ENCODE assay signal across 34 cellular contexts in the genomic region with DNA sequence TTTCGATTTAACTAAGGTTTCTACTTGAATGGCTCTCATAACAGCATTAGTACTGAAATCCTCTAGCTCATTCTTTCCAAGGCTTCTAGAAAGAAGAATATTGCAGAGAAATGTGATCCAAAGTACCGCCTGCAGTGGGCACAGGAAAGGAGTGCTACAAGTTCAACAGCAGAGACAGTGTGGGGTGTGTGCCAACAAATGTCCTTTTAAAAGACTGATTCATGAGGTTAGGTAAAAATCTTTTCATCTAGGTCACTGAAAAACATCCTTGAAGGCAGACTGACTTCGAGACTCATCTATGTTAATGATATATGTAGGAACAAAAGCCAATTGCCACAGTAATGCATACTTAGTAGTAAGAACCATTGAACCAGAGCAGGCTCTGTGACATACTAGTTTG.
DNase-seq lines count a peak whose midpoint lies in the region; ATAC-seq, FAIRE-seq and TF ChIP-seq lines count a peak whose summit lies in the region.
"Had no signal": no experiment of that assay in that cellular context is flagged by ENCODE, and none has a peak within 500 bp of the region (broad histone marks: within the 10 kb centered on the region; RNA-seq: fewer than 3 reads in every experiment).

No MANE protein-coding gene starts in this region.

- H4K20me1 ChIP-seq in SK-N-SH (ENCODE audit: insufficient read depth), result no peaks in the 10 kb centered on the region

- no peaks in the 10 kb centered on the region for H3F3A ChIP-seq in SK-N-SH (replicated peaks; ENCODE audit: insufficient read depth)

- in situ Hi-C loops in G401 (cut with HindIII; ENCODE audit: low sequenced_read_pairs), result no loop called here

- no peak overlapping the region for H3K9ac ChIP-seq in SK-N-SH

- H3K27me3 ChIP-seq in SK-N-SH (ENCODE audit: insufficient read depth) (no peaks in the 10 kb centered on the region), psoas muscle (ENCODE audit: insufficient read depth in 3 of 3, low read length in 2 of 3) (no peaks in the 10 kb centered on the region)
- H3K27me3 ChIP-seq: neutrophil, upper lobe of left lung had no signal

- 77% methylated on average over 3 of the region's 3 CpGs for WGBS in SK-N-SH (ENCODE audit: low lambda C conversion rate)
- WGBS in psoas muscle, 3 donors, result 30 to 62% (median 33%) methylated on average over 3 of the region's 3 CpGs

- no peak overlapping the region for H3K27ac ChIP-seq in SK-N-SH (ENCODE audit: low read depth in 2 of 2, low read length in 1 of 2)
- no peak overlapping the region for H3K27ac ChIP-seq in psoas muscle
- H3K27ac ChIP-seq: C4-2B, coronary artery, neutrophil, upper lobe of left lung had no signal

- TF ChIP-seq RAD21 in SK-N-SH (IDR thresholded peaks at IDR 0.05; ENCODE audit: low read length), result no peak

- no peaks in the 10 kb centered on the region for H3K4me1 Mint-ChIP-seq in natural killer cell treated with Interleukin-12 subunit alpha and Interleukin-12 subunit beta and Interleukin-15 and Interleukin-18, amount 100 ng/mL, for 72 hours (ENCODE audit: low read depth in 2 of 2)
- H3K4me1 Mint-ChIP-seq: activated CD4-positive, alpha-beta memory T cell treated with anti-CD3 and anti-CD28 coated beads, Interleukin-2, amount 10 ng/mL, durations not matched to agents 7 days and 5 days had no signal

- no peak overlapping the region for H3K4me3 ChIP-seq in SK-N-SH (ENCODE audit: low read depth in 2 of 2, low read length in 1 of 2)
- no peak overlapping the region for H3K4me3 ChIP-seq in choroid plexus epithelial cell (ENCODE audit: low read depth, low read length)
- H3K4me3 ChIP-seq in psoas muscle, result peak overlapping the region; percentile 3
- H3K4me3 ChIP-seq: coronary artery, left ventricle myocardium inferior, upper lobe of left lung had no signal

- TF ChIP-seq CTCF in SK-N-SH (IDR thresholded peaks at IDR 0.05) (no peak), choroid plexus epithelial cell (conservative IDR thresholded peaks at IDR 0.05; ENCODE audit: low read depth, low read length) (no peak), psoas muscle (IDR thresholded peaks at IDR 0.05) (no peak), GM20000 (IDR thresholded peaks at IDR 0.05; ENCODE audit: extremely low read depth, missing control alignments) (no peak)

- intact Hi-C loops in psoas muscle (cut with DNase I), result no loop called here

- H3K27ac Mint-ChIP-seq in natural killer cell treated with Interleukin-12 subunit alpha and Interleukin-12 subunit beta and Interleukin-15 and Interleukin-18, amount 100 ng/mL, for 72 hours, result no peak overlapping the region
- H3K27ac Mint-ChIP-seq: activated CD4-positive, alpha-beta memory T cell treated with anti-CD3 and anti-CD28 coated beads, Interleukin-2, amount 10 ng/mL, durations not matched to agents 7 days and 5 days; T-helper 2 cell treated with Interferon-gamma antibody and Interleukin-4, amounts not matched to agents 5 μg/mL and 100 μg/mL, for 36 hours had no signal

- no peaks in the 10 kb centered on the region for H3K36me3 Mint-ChIP-seq in natural killer cell treated with Interleukin-12 subunit alpha and Interleukin-12 subunit beta and Interleukin-15 and Interleukin-18, amount 100 ng/mL, for 72 hours

- no peak overlapping the region for H3K4me2 ChIP-seq in SK-N-SH

- H3K9me3 ChIP-seq in SK-N-SH (no peaks in the 10 kb centered on the region), psoas muscle (no peaks in the 10 kb centered on the region)
- H3K9me3 ChIP-seq: left ventricle myocardium inferior, neutrophil, upper lobe of left lung had no signal

- H3K4me1 ChIP-seq in SK-N-SH (ENCODE audit: control insufficient read depth in 1 of 2, insufficient read depth in 2 of 2, low read depth in 1 of 2, low read length in 1 of 2), result peaks cover 0 to 4% of the 10 kb centered on the region in 2 experiments; a peak in 1 of 4 replicates
- H3K4me1 ChIP-seq in psoas muscle, result peaks cover 25% of the 10 kb centered on the region

- no peaks in the 10 kb centered on the region for H3K9me3 Mint-ChIP-seq in natural killer cell treated with Interleukin-12 subunit alpha and Interleukin-12 subunit beta and Interleukin-15 and Interleukin-18, amount 100 ng/mL, for 72 hours
- H3K9me3 Mint-ChIP-seq: activated CD4-positive, alpha-beta memory T cell treated with anti-CD3 and anti-CD28 coated beads, Interleukin-2, amount 10 ng/mL, durations not matched to agents 7 days and 5 days; T-helper 2 cell treated with Interferon-gamma antibody and Interleukin-4, amounts not matched to agents 5 μg/mL and 100 μg/mL, for 36 hours had no signal

- peaks cover 13 to 21% of the 10 kb centered on the region in 2 donors for H3K27me3 Mint-ChIP-seq in natural killer cell treated with Interleukin-12 subunit alpha and Interleukin-12 subunit beta and Interleukin-15 and Interleukin-18, amount 100 ng/mL, for 72 hours

- CTCF ChIA-PET in SK-N-SH (lab: Yijun Ruan, JAX), result interaction anchor here (1.2 to 2.0 kb wide), 2 partner anchors 15 to 216 kb away, joined by 3 to 7 read pairs; no protein-coding TSS in a partner anchor

- no peak for FAIRE-seq in GM19239 (lab: Jason Lieb, UNC)
- FAIRE-seq: GM12892 had no signal

- no peaks in the 10 kb centered on the region for H3K9me2 ChIP-seq in SK-N-SH

- POLR2A ChIA-PET in SK-N-SH (lab: Yijun Ruan, JAX), result no interaction called here

- no peak overlapping the region for H3K4me3 Mint-ChIP-seq in natural killer cell treated with Interleukin-12 subunit alpha and Interleukin-12 subunit beta and Interleukin-15 and Interleukin-18, amount 100 ng/mL, for 72 hours
- H3K4me3 Mint-ChIP-seq: activated CD4-positive, alpha-beta memory T cell treated with anti-CD3 and anti-CD28 coated beads, Interleukin-2, amount 10 ng/mL, durations not matched to agents 7 days and 5 days; T-helper 2 cell treated with Interferon-gamma antibody and Interleukin-4, amounts not matched to agents 5 μg/mL and 100 μg/mL, for 36 hours had no signal

- peak; percentile 5 for DNase-seq in G401 (ENCODE audit: low spot score)
- no peak for DNase-seq in SK-N-SH
- peak; percentile 11 for DNase-seq in choroid plexus epithelial cell (ENCODE audit: low read depth)
- DNase-seq in psoas muscle, result no peak
- no peak for DNase-seq in natural killer cell treated with Interleukin-12 subunit alpha and Interleukin-12 subunit beta and Interleukin-15 and Interleukin-18, amount 100 ng/mL, for 72 hours (ENCODE audit: low spot score)
- DNase-seq in GM19239 (ENCODE audit: insufficient read length, low spot score), result no peak
- no peak for DNase-seq in NCI-H2029 treated with DMSO at 0.1 percent for 48 hours (lab: John Stamatoyannopoulos, UW)
- no peak for DNase-seq in GM20000 (ENCODE audit: low spot score)
- DNase-seq: activated CD4-positive, alpha-beta memory T cell treated with anti-CD3 and anti-CD28 coated beads, Interleukin-2, amount 10 ng/mL, durations not matched to agents 7 days and 5 days; activated CD4-positive, CD25-positive, alpha-beta regulatory T cell treated with anti-CD3 and anti-CD28 coated beads, Interleukin-2, amount 50 U/mL, for 72 hours; activated CD8-positive, alpha-beta memory T cell treated with anti-CD3 and anti-CD28 coated beads, Interleukin-2, amount 50 U/mL, for 4 hours; activated naive CD4-positive, alpha-beta T cell; COR-L47; effector memory CD4-positive, alpha-beta T cell; erythroblast; head of caudate nucleus; islet precursor cell; NCI-H1105; NCI-H2081; NCI-H226; NCI-H748 treated with DMSO at 0.1 percent for 48 hours; posterior cingulate gyrus; SHP77; stimulated activated CD4-positive, alpha-beta T cell treated with anti-CD3 and anti-CD28 coated beads, Interleukin-12 subunit alpha, Interleukin-12 subunit beta, amount 100 ng/mL, for 4 hours; stimulated activated CD4-positive, alpha-beta T cell treated with anti-CD3 and anti-CD28 coated beads, Interleukin-4, amount 100 ng/mL, for 24 hours; upper lobe of left lung had no signal

- peak in 2 of 4 donors; percentile 63 to 76 for ATAC-seq in psoas muscle
- no peak for ATAC-seq in natural killer cell treated with Interleukin-12 subunit alpha and Interleukin-12 subunit beta and Interleukin-15 and Interleukin-18, amount 100 ng/mL, for 72 hours
- ATAC-seq: Panc1, sciatic nerve had no signal

- no peak for TF ChIP-seq EP300 in SK-N-SH (IDR thresholded peaks at IDR 0.05; ENCODE audit: borderline replicate concordance in 1 of 2, low read depth in 1 of 2, low read length in 1 of 2)

- no peaks in the 10 kb centered on the region for H3K79me2 ChIP-seq in SK-N-SH (ENCODE audit: insufficient read depth)

- H3K36me3 ChIP-seq in SK-N-SH (replicated peaks in 1 of 2; ENCODE audit: control insufficient read depth in 1 of 2, insufficient read depth in 2 of 2, low read length in 1 of 2) (peaks cover 0 to 5% of the 10 kb centered on the region in 2 experiments), psoas muscle (ENCODE audit: insufficient read depth in 1 of 2, low read depth in 1 of 2) (no peaks in the 10 kb centered on the region)
- H3K36me3 ChIP-seq: left ventricle myocardium inferior, neutrophil, upper lobe of left lung had no signal

- H2AFZ ChIP-seq in SK-N-SH (ENCODE audit: low read depth), result no peak overlapping the region

TF ChIP-seq in SK-N-SH, 30 proteins besides CTCF, POLR2A, EP300 and RAD21:
- TF ChIP-seq, protein P1, sequence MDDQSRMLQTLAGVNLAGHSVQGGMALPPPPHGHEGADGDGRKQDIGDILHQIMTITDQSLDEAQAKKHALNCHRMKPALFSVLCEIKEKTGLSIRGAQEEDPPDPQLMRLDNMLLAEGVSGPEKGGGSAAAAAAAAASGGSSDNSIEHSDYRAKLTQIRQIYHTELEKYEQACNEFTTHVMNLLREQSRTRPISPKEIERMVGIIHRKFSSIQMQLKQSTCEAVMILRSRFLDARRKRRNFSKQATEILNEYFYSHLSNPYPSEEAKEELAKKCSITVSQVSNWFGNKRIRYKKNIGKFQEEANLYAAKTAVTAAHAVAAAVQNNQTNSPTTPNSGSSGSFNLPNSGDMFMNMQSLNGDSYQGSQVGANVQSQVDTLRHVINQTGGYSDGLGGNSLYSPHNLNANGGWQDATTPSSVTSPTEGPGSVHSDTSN (IDR thresholded peaks at IDR 0.05), result 0 out of 2 replicates have a peak, but pooled peaks have one; percentile 22
- no peak for TF ChIP-seq POLR2AphosphoS5 (IDR thresholded peaks at IDR 0.05; ENCODE audit: low read depth, low read length)

Comparison
In these comparisons a context has a peak if more than half of its experiments do, and no peak if none do; other contexts are left out.
1. DNase-seq: peak in G401 (single experiment) and choroid plexus epithelial cell (single experiment); none in SK-N-SH (single experiment), psoas muscle (0 of 2), natural killer cell treated with Interleukin-12 subunit alpha and Interleukin-12 subunit beta and Interleukin-15 and Interleukin-18, amount 100 ng/mL, for 72 hours (single experiment), GM19239 (single experiment), NCI-H2029 treated with DMSO at 0.1 percent for 48 hours (single experiment) and GM20000 (single experiment).